Comparison of ENCODE assay signal across 15 cellular contexts in the genomic region with DNA sequence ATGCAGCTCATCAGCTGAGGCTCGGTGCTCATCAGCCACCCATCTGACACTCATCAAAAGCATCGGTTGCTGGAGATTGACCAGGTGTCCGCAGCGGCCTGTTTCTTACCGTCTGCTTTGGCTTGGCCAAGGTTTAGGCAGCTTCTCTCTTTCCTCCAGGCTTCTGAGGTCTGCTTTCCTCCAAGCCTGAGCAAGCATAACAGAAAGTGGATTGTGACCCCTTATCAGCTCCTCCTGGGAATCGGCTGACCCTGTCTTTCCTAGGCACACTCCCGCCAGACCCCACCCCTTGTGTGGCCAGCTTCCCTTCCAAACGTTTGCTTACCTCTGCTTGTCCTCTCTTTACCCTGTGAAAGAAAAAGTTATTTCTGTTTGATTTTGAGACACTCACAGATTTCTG. TPM values are rescaled to one million over a fixed set of nuclear protein-coding genes. Genes with fewer than 3 reads are reported as not detected.
DNase-seq lines count a peak whose midpoint lies in the region; ATAC-seq and TF ChIP-seq lines count a peak whose summit lies in the region.
"Had no signal": no experiment of that assay in that cellular context is flagged by ENCODE, and none has a peak within 500 bp of the region (broad histone marks: within the 10 kb centered on the region; RNA-seq: fewer than 3 reads in every experiment).

No MANE protein-coding gene starts in this region.

- H3K9me3 ChIP-seq in SK-N-SH: no peaks in the 10 kb centered on the region
- no peaks in the 10 kb centered on the region for H3K9me3 ChIP-seq in hepatocyte (ENCODE audit: low read depth)
- H3K9me3 ChIP-seq in trophoblast cell (ENCODE audit: insufficient read depth, low read depth, low read length): no peaks in the 10 kb centered on the region
- H3K9me3 ChIP-seq in mammary epithelial cell (replicated peaks; ENCODE audit: insufficient read depth, low read length): no peaks in the 10 kb centered on the region
- H3K9me3 ChIP-seq: BLaER1 treated with 17β-estradiol and CSF1 and Interleukin-3, amounts not matched to agents 10 nM and 100 nM had no signal

- no TSS peak for BruUV-seq in mammary epithelial cell (replicated peaks; lab: Mats Ljungman, UMichigan)

- H3K4me1 Mint-ChIP-seq in brain: peaks cover 70% of the 10 kb centered on the region

- H2BK5ac ChIP-seq in trophoblast cell (ENCODE audit: low read depth, low read length, poor library complexity): no peak overlapping the region

- H2BK120ac ChIP-seq in trophoblast cell (ENCODE audit: insufficient read depth, low read length, poor library complexity): no peak overlapping the region

- no peak for TF ChIP-seq EP300 in SK-N-SH (IDR thresholded peaks at IDR 0.05; ENCODE audit: borderline replicate concordance in 1 of 2, low read depth in 1 of 2, low read length in 1 of 2)

- H3K4me2 ChIP-seq in SK-N-SH (no peak overlapping the region; the same call in 1 of the 2 replicates), hepatocyte (no peak overlapping the region), trophoblast cell (ENCODE audit: low read length) (no peak overlapping the region), mammary epithelial cell (ENCODE audit: insufficient read depth, low read depth, low read length) (no peak overlapping the region)

- H2BK12ac ChIP-seq in trophoblast cell (ENCODE audit: low read length): no peak overlapping the region

- H2AFZ ChIP-seq in SK-N-SH (ENCODE audit: low read depth) (no peak overlapping the region), hepatocyte (peak overlapping the region; percentile 5), trophoblast cell (ENCODE audit: insufficient read depth, low read length, poor library complexity) (no peak overlapping the region), mammary epithelial cell (ENCODE audit: low read depth, low read length) (no peak overlapping the region)

- peak overlapping the region in 1 of 5 experiments; percentile 11 for H3K4me3 Mint-ChIP-seq in brain
- H3K4me3 Mint-ChIP-seq: H9 had no signal

- H3K4ac ChIP-seq in trophoblast cell (ENCODE audit: low read depth, low read length): no peak overlapping the region

- H3K4me1 ChIP-seq in SK-N-SH (ENCODE audit: control insufficient read depth in 1 of 2, insufficient read depth in 2 of 2, low read depth in 1 of 2, low read length in 1 of 2) (peaks cover 12 to 30% of the 10 kb centered on the region in 2 experiments; a peak in 3 of 4 replicates), hepatocyte (ENCODE audit: insufficient read depth) (peaks cover 19% of the 10 kb centered on the region), trophoblast cell (ENCODE audit: control insufficient read depth in 1 of 2, insufficient read depth in 2 of 2, low read length in 2 of 2) (peaks cover 0 to 6% of the 10 kb centered on the region in 2 experiments), mammary epithelial cell (ENCODE audit: insufficient read depth, low read length) (no peaks in the 10 kb centered on the region)

- peaks cover 13% of the 10 kb centered on the region for H3F3A ChIP-seq in SK-N-SH (replicated peaks; ENCODE audit: insufficient read depth)

- H4K12ac ChIP-seq in trophoblast cell (ENCODE audit: low read depth, low read length): no peak overlapping the region

- H3K4me3 ChIP-seq in SK-N-SH (ENCODE audit: low read depth in 2 of 2, low read length in 1 of 2) (no peak overlapping the region), hepatocyte (no peak overlapping the region), trophoblast cell (ENCODE audit: low read depth, low read length) (peak overlapping the region; percentile 44), mammary epithelial cell (replicated peaks in 1 of 3; ENCODE audit: insufficient read depth in 1 of 3, low read depth in 2 of 3, low read length in 3 of 3) (no peak overlapping the region)
- H3K4me3 ChIP-seq: BLaER1 treated with 17β-estradiol and CSF1 and Interleukin-3, amounts not matched to agents 10 nM and 100 nM had no signal

- ATAC-seq in SK-N-SH treated with all-trans-retinoic acid at 6 μM for 48 hours: no peak
- no peak for ATAC-seq in HG03135 (IDR thresholded peaks at IDR 0.05; ENCODE audit: unreplicated experiment)
- ATAC-seq: HepG2 had no signal

- WGBS in SK-N-SH (ENCODE audit: low lambda C conversion rate): 66% methylated on average over 8 of the region's 8 CpGs
- WGBS in hepatocyte (ENCODE audit: low lambda C conversion rate, missing lambda C conversion rate): 46% methylated on average over 8 of the region's 8 CpGs
- no CpG with 5 or more reads among the region's 8 CpGs for WGBS in trophoblast cell (ENCODE audit: extremely low coverage, insufficient coverage, insufficient read length)
- 79% methylated on average over 8 of the region's 8 CpGs for WGBS in mammary epithelial cell (ENCODE audit: low coverage, missing lambda C conversion rate)

- H3K36me3 ChIP-seq in SK-N-SH (replicated peaks in 1 of 2; ENCODE audit: control insufficient read depth in 1 of 2, insufficient read depth in 2 of 2, low read length in 1 of 2): no peaks in the 10 kb centered on the region
- no peaks in the 10 kb centered on the region for H3K36me3 ChIP-seq in hepatocyte (replicated peaks; ENCODE audit: insufficient read depth, low read depth)
- no peaks in the 10 kb centered on the region for H3K36me3 ChIP-seq in trophoblast cell (ENCODE audit: control insufficient read depth in 1 of 2, insufficient read depth in 2 of 2, low read length in 2 of 2)
- no peaks in the 10 kb centered on the region for H3K36me3 ChIP-seq in mammary epithelial cell (ENCODE audit: insufficient read depth, low read length)
- H3K36me3 ChIP-seq: BLaER1 treated with 17β-estradiol and CSF1 and Interleukin-3, amounts not matched to agents 10 nM and 100 nM had no signal

- no peak overlapping the region for H3K14ac ChIP-seq in trophoblast cell (ENCODE audit: low read length)

- no peak overlapping the region for H4K91ac ChIP-seq in trophoblast cell (ENCODE audit: low read depth, low read length)

- no peaks in the 10 kb centered on the region for H3K36me3 Mint-ChIP-seq in brain

- H4K8ac ChIP-seq in trophoblast cell (ENCODE audit: low read depth, low read length): no peak overlapping the region

- no peaks in the 10 kb centered on the region for H3K79me2 ChIP-seq in SK-N-SH (ENCODE audit: insufficient read depth)
- H3K79me2 ChIP-seq in hepatocyte: no peaks in the 10 kb centered on the region
- no peaks in the 10 kb centered on the region for H3K79me2 ChIP-seq in trophoblast cell (ENCODE audit: control insufficient read depth, insufficient read depth, low read length, poor library complexity)
- H3K79me2 ChIP-seq in mammary epithelial cell (ENCODE audit: insufficient read depth, low read length): no peaks in the 10 kb centered on the region

- H3K27ac ChIP-seq in SK-N-SH (ENCODE audit: low read depth in 2 of 2, low read length in 1 of 2) (peak overlapping the region; percentile 82 to 93; a peak in 3 of 4 replicates), hepatocyte (peak overlapping the region; percentile 53), trophoblast cell (ENCODE audit: low read depth, low read length) (no peak overlapping the region), mammary epithelial cell (ENCODE audit: insufficient read depth, low read depth, low read length) (no peak overlapping the region)
- H3K27ac ChIP-seq: 22Rv1; BLaER1 treated with 17β-estradiol and CSF1 and Interleukin-3, amounts not matched to agents 10 nM and 100 nM had no signal

- in situ Hi-C loops in mammary epithelial cell (cut with MboI; ENCODE audit: low sequenced_read_pairs in 2 of 2): no loop called here

- H4K20me1 ChIP-seq in SK-N-SH (ENCODE audit: insufficient read depth) (no peaks in the 10 kb centered on the region), hepatocyte (ENCODE audit: insufficient read depth, poor library complexity, severe bottlenecking) (no peaks in the 10 kb centered on the region), mammary epithelial cell (ENCODE audit: insufficient read depth, low read length) (no peaks in the 10 kb centered on the region)
- H4K20me1 ChIP-seq: BLaER1 treated with 17β-estradiol and CSF1 and Interleukin-3, amounts not matched to agents 10 nM and 100 nM had no signal

- H3K27me3 ChIP-seq in SK-N-SH (ENCODE audit: insufficient read depth): no peaks in the 10 kb centered on the region
- H3K27me3 ChIP-seq in hepatocyte: no peaks in the 10 kb centered on the region
- H3K27me3 ChIP-seq in trophoblast cell (ENCODE audit: insufficient read depth, low read length): no peaks in the 10 kb centered on the region
- H3K27me3 ChIP-seq in mammary epithelial cell (ENCODE audit: insufficient read depth, low read length): no peaks in the 10 kb centered on the region
- H3K27me3 ChIP-seq: BLaER1 treated with 17β-estradiol and CSF1 and Interleukin-3, amounts not matched to agents 10 nM and 100 nM had no signal

- DNase-seq in SK-N-SH: no peak
- no peak for DNase-seq in hepatocyte (ENCODE audit: low spot score)
- no peak for DNase-seq in trophoblast cell
- no peak for DNase-seq in posterior cingulate gyrus
- no peak for DNase-seq in mammary epithelial cell
- DNase-seq: H9, NCI-H187 treated with DMSO at 0.1 percent for 48 hours, NCI-H2171, NCI-H82 had no signal

- peaks cover 5% of the 10 kb centered on the region for H3K27me3 Mint-ChIP-seq in brain

- no peaks in the 10 kb centered on the region for H3K79me1 ChIP-seq in trophoblast cell (ENCODE audit: low read length)

- H3K9ac ChIP-seq in SK-N-SH: no peak overlapping the region
- no peak overlapping the region for H3K9ac ChIP-seq in trophoblast cell (ENCODE audit: low read length)
- no peak overlapping the region for H3K9ac ChIP-seq in mammary epithelial cell (ENCODE audit: insufficient read depth, low read length)
- H3K9ac ChIP-seq: BLaER1 treated with 17β-estradiol and CSF1 and Interleukin-3, amounts not matched to agents 10 nM and 100 nM had no signal

- no peak overlapping the region for H3K18ac ChIP-seq in trophoblast cell (ENCODE audit: low read length)

- peak overlapping the region; percentile 91 to 98 (median 96) for H3K27ac Mint-ChIP-seq in brain
- H3K27ac Mint-ChIP-seq: H9 had no signal

- no peak for TF ChIP-seq RAD21 in SK-N-SH (IDR thresholded peaks at IDR 0.05; ENCODE audit: low read length)

- dilution Hi-C loops in mammary epithelial cell (cut with HindIII; ENCODE audit: low sequenced_read_pairs): no loop called here

- peaks cover 0 to 3% (median 0%) of the 10 kb centered on the region in 5 experiments for H3K9me3 Mint-ChIP-seq in brain
- H3K9me3 Mint-ChIP-seq: H9 had no signal

- TF ChIP-seq CTCF in SK-N-SH (IDR thresholded peaks at IDR 0.05): no peak
- no peak for TF ChIP-seq CTCF in brain (conservative IDR thresholded peaks at IDR 0.05)
- TF ChIP-seq CTCF in hepatocyte (IDR thresholded peaks at IDR 0.05; ENCODE audit: poor library complexity): no peak
- no peak for TF ChIP-seq CTCF in mammary epithelial cell (conservative IDR thresholded peaks at IDR 0.05 in 1 of 2, IDR thresholded peaks at IDR 0.05 in 1 of 2; ENCODE audit: extremely low read depth in 1 of 2, insufficient read depth in 1 of 2, low read depth in 1 of 2, low read length in 2 of 2)

- H2AK5ac ChIP-seq in trophoblast cell (ENCODE audit: low read length): no peak overlapping the region

- H3K9me2 ChIP-seq in SK-N-SH (no peaks in the 10 kb centered on the region), hepatocyte (replicated peaks; ENCODE audit: insufficient read depth) (no peaks in the 10 kb centered on the region)

- no peak overlapping the region for H3K23ac ChIP-seq in trophoblast cell (ENCODE audit: low read length)

- intact Hi-C loops in posterior cingulate gyrus (cut with DNase I): no loop called here
- intact Hi-C loops in mammary epithelial cell (cut with micrococcal nuclease): no loop called here

- CTCF ChIA-PET in SK-N-SH (lab: Yijun Ruan, JAX): interaction anchor here (0.9 to 7.7 kb wide), 7 partner anchors 12 to 165 kb away, joined by 3 to 39 read pairs (median 6); a partner anchor contains a TSS
- CTCF ChIA-PET in mammary epithelial cell (lab: Charles Lee; ENCODE audit: low non-redundant PET): no interaction called here

- POLR2A ChIA-PET in SK-N-SH (lab: Yijun Ruan, JAX): interaction anchor here (0.8 to 1.8 kb wide), 5 partner anchors 14 to 32 kb away, joined by 3 to 11 read pairs (median 4); no protein-coding TSS in a partner anchor

RNA-seq across cellular contexts. Expression of a gene that starts 17.5 kb away (rescaled TPM):
- polyA plus RNA-seq in SK-N-SH (2012; rRNA removed): 3.4 and 7.3 TPM in 2 replicates
- 1.9 and 3.0 TPM in 2 replicates for polyA plus RNA-seq in SK-N-SH (2012; cell fraction: cytosol; rRNA removed)
- 1.7 and 1.9 TPM in 2 replicates for polyA plus RNA-seq in SK-N-SH (2012; cell fraction: nucleus; rRNA removed)
- 13.7 TPM for polyA plus RNA-seq in brain (ENCODE audit: insufficient read depth, low read depth, low replicate concordance)
- 31.4 and 36.4 TPM in 2 replicates for total RNA-seq in hepatocyte
- polyA plus RNA-seq in hepatocyte: 27.8 and 32.0 TPM in 2 replicates
- polyA plus RNA-seq in trophoblast cell (2013): 0.27 and 0.36 TPM in 2 replicates
- under 1 TPM in 1 of 2 donors, not detected in 1; 0.50 TPM for total RNA-seq in mammary epithelial cell
- polyA plus RNA-seq in mammary epithelial cell: 0.08 TPM
- not detected for polyA minus RNA-seq in mammary epithelial cell
- total RNA-seq: HepG2 had no signal
- polyA plus RNA-seq: HepG2 had no signal

RNA-seq across cellular contexts. Expression of a gene that starts 25.6 kb away (rescaled TPM):
- 0.56 and 0.58 TPM in 2 replicates for polyA plus RNA-seq in SK-N-SH (2012; rRNA removed)
- polyA plus RNA-seq in SK-N-SH (2012; cell fraction: cytosol; rRNA removed): 0.46 and 0.64 TPM in 2 replicates
- polyA plus RNA-seq in SK-N-SH (2012; cell fraction: nucleus; rRNA removed): 0.45 and 1.1 TPM in 2 replicates
- 30.2 TPM for polyA plus RNA-seq in brain (ENCODE audit: insufficient read depth, low read depth, low replicate concordance)
- total RNA-seq in hepatocyte: 1.7 TPM in 1 of 2 replicates, not detected in the other
- 0.13 TPM in 1 of 2 replicates, not detected in the other for polyA plus RNA-seq in hepatocyte
- 0.03 TPM in 2 replicates for polyA plus RNA-seq in trophoblast cell (2013)
- under 1 TPM in 1 of 2 donors, not detected in 1; under 0.01 TPM for total RNA-seq in mammary epithelial cell
- not detected for polyA plus RNA-seq in mammary epithelial cell
- not detected for polyA minus RNA-seq in mammary epithelial cell
- total RNA-seq: HepG2 had no signal
- polyA plus RNA-seq: HepG2 had no signal

RNA-seq across cellular contexts. Expression of a gene that starts 46.6 kb away (rescaled TPM):
- 27.9 and 31.0 TPM in 2 replicates for polyA plus RNA-seq in SK-N-SH (2012; rRNA removed)
- 7.3 and 13.0 TPM in 2 replicates for polyA plus RNA-seq in SK-N-SH (2012; cell fraction: cytosol; rRNA removed)
- polyA plus RNA-seq in SK-N-SH (2012; cell fraction: nucleus; rRNA removed): 140 and 152 TPM in 2 replicates
- polyA plus RNA-seq in brain (ENCODE audit: insufficient read depth, low read depth, low replicate concordance): 1.1 TPM
- total RNA-seq in hepatocyte: 13.6 and 31.5 TPM in 2 replicates
- 37.1 and 56.6 TPM in 2 replicates for polyA plus RNA-seq in hepatocyte
- 9.9 and 10.6 TPM in 2 replicates for polyA plus RNA-seq in trophoblast cell (2013)
- total RNA-seq in mammary epithelial cell: under 1 TPM in 1 of 2 donors, not detected in 1; 0.17 TPM
- 0.15 TPM for polyA plus RNA-seq in mammary epithelial cell
- not detected for polyA minus RNA-seq in mammary epithelial cell

Comparison
In these comparisons a context has a peak if more than half of its experiments do, and no peak if none do; other contexts are left out.
1. H3K27ac ChIP-seq: peak in SK-N-SH (2 of 2) and hepatocyte (single experiment); none in trophoblast cell (single experiment) and mammary epithelial cell (single experiment).
2. RNA of a gene that starts 25.6 kb away (polyA plus RNA-seq): 30.2 TPM in brain (single experiment); 0.45 to 1.1 TPM in SK-N-SH, 0.13 TPM in hepatocyte and not detected in mammary epithelial cell (single experiment); every median in the first group is over 10 times any median in the second.